9 cellular contexts compared by ENCODE assay signal in the genomic region with DNA sequence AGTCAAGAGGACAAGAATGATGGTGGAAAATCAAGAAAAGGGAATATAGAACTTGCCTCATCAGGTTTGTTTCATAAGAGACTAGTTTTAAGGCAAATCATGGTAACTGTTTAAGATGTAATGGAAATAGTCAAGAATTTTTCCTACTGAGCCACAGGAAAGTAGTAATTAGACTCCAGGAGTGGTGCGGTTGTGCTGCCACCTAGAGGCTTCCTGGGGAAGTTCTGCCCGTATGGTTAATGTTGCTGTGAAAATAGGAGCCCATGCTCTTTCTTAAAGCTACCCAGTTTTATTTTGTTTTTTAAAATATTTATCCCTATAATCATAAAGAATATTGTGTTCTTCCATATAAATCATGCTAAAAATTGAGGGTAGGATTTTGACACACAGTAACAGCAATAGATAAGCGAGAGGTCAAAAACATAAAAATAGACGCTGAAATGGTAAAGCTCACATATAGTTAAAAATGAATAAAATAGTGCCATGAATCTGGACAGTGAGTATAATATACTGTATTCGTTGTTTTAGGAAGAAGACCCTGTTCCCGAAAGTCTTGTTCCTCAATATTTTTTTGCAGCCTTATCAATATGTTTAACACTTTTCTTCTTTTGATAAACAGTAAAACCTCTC.
DNase-seq lines count a peak whose midpoint lies in the region; ATAC-seq and TF ChIP-seq lines count a peak whose summit lies in the region.
"Had no signal": no experiment of that assay in that cellular context is flagged by ENCODE, and none has a peak within 500 bp of the region (broad histone marks: within the 10 kb centered on the region; RNA-seq: fewer than 3 reads in every experiment).

No MANE protein-coding gene starts in this region.

- BruUV-seq in PC-3 (replicated peaks; lab: Mats Ljungman, UMichigan): no TSS peak

- H3K4me2 ChIP-seq in PC-3 (ENCODE audit: low read length): no peak overlapping the region

- WGBS in sigmoid colon, 2 donors: 40 to 46% methylated on average over 6 of the region's 6 CpGs

- in situ Hi-C loops in ACHN (cut with HindIII; ENCODE audit: low pct_ligation_motif_present, low pct_unique_long_range_greater_than_20kb, low sequenced_read_pairs): no loop called here

- H3K27me3 Mint-ChIP-seq in activated T-helper 1 cell treated with anti-CD3 and anti-CD28 coated beads, Interleukin-12 subunit alpha, Interleukin-12 subunit beta, Interleukin-2, Interleukin-4 antibody, amounts not matched to agents 30 ng/mL and 10 ng/mL and 1 ng/mL, durations not matched to agents 14 hours and 24 hours and 36 hours (ENCODE audit: insufficient read depth): no peaks in the 10 kb centered on the region

- CTCF ChIA-PET in PC-3 (lab: Charles Lee): interaction anchor here (0.6 to 2.0 kb wide), 6 partner anchors 192 to 402 kb away, joined by 3 to 20 read pairs (median 6); no protein-coding TSS in a partner anchor

- H3K4me3 ChIP-seq in HL-60 (replicated peaks; ENCODE audit: insufficient read depth, low read length) (no peak overlapping the region), PC-3 (ENCODE audit: low read length) (no peak overlapping the region), right atrium auricular region (no peak overlapping the region), sigmoid colon (no peak overlapping the region)

- no peaks in the 10 kb centered on the region for H4K20me1 ChIP-seq in PC-3 (ENCODE audit: low read length)

- TF ChIP-seq EP300 in sigmoid colon (IDR thresholded peaks at IDR 0.05): no peak

- intact Hi-C loops in PC-3 (cut with micrococcal nuclease): loop anchor here (1.0 kb wide), 1 partner anchor 380 kb away; no protein-coding TSS in a partner anchor
- intact Hi-C loops in sigmoid colon (cut with DNase I): loop anchor here (1.0 kb wide), 1 partner anchor 381 kb away; no protein-coding TSS in a partner anchor
- intact Hi-C loops in activated T-helper 1 cell treated with anti-CD3 and anti-CD28 coated beads, Interleukin-12 subunit alpha, Interleukin-12 subunit beta, Interleukin-2, Interleukin-4 antibody, amounts not matched to agents 30 ng/mL and 10 ng/mL and 1 ng/mL, durations not matched to agents 14 hours and 24 hours and 36 hours (cut with micrococcal nuclease): loop anchor here (1.0 kb wide), 2 partner anchors 380 to 734 kb away; no protein-coding TSS in a partner anchor

- H3K9ac ChIP-seq in PC-3 (ENCODE audit: low read length): no peak overlapping the region

- H3K36me3 Mint-ChIP-seq in activated T-helper 1 cell treated with anti-CD3 and anti-CD28 coated beads, Interleukin-12 subunit alpha, Interleukin-12 subunit beta, Interleukin-2, Interleukin-4 antibody, amounts not matched to agents 30 ng/mL and 10 ng/mL and 1 ng/mL, durations not matched to agents 14 hours and 24 hours and 36 hours (ENCODE audit: low read depth): no peaks in the 10 kb centered on the region
- H3K36me3 Mint-ChIP-seq: immature natural killer cell had no signal

- peaks cover 19% of the 10 kb centered on the region for H3K4me1 ChIP-seq in PC-3 (ENCODE audit: insufficient read depth, low read length)
- peaks cover 0 to 6% of the 10 kb centered on the region in 2 donors for H3K4me1 ChIP-seq in right atrium auricular region
- peaks cover 0 to 5% (median 1%) of the 10 kb centered on the region in 4 donors for H3K4me1 ChIP-seq in sigmoid colon

- no peaks in the 10 kb centered on the region for H3K79me2 ChIP-seq in PC-3 (ENCODE audit: low read length)

- H3K27ac ChIP-seq in HL-60 (replicated peaks): no peak overlapping the region
- H3K27ac ChIP-seq in PC-3 (ENCODE audit: low read length): no peak overlapping the region
- H3K27ac ChIP-seq in right atrium auricular region: no peak overlapping the region
- H3K27ac ChIP-seq in sigmoid colon: no peak overlapping the region

- no peaks in the 10 kb centered on the region for H3K9me3 Mint-ChIP-seq in activated T-helper 1 cell treated with anti-CD3 and anti-CD28 coated beads, Interleukin-12 subunit alpha, Interleukin-12 subunit beta, Interleukin-2, Interleukin-4 antibody, amounts not matched to agents 30 ng/mL and 10 ng/mL and 1 ng/mL, durations not matched to agents 14 hours and 24 hours and 36 hours

- H3K4me3 Mint-ChIP-seq in activated T-helper 1 cell treated with anti-CD3 and anti-CD28 coated beads, Interleukin-12 subunit alpha, Interleukin-12 subunit beta, Interleukin-2, Interleukin-4 antibody, amounts not matched to agents 30 ng/mL and 10 ng/mL and 1 ng/mL, durations not matched to agents 14 hours and 24 hours and 36 hours: no peak overlapping the region
- H3K4me3 Mint-ChIP-seq: immature natural killer cell had no signal

- H3K36me3 ChIP-seq in PC-3 (ENCODE audit: low read depth, low read length) (no peaks in the 10 kb centered on the region; the same call in 1 of the 2 replicates), right atrium auricular region (peaks cover 23% of the 10 kb centered on the region), sigmoid colon (peaks cover 0 to under 1% (median 0%) of the 10 kb centered on the region in 4 donors)

- no peak overlapping the region for H3K27ac Mint-ChIP-seq in activated T-helper 1 cell treated with anti-CD3 and anti-CD28 coated beads, Interleukin-12 subunit alpha, Interleukin-12 subunit beta, Interleukin-2, Interleukin-4 antibody, amounts not matched to agents 30 ng/mL and 10 ng/mL and 1 ng/mL, durations not matched to agents 14 hours and 24 hours and 36 hours
- H3K27ac Mint-ChIP-seq: immature natural killer cell had no signal

- H3K9me2 ChIP-seq in PC-3 (replicated peaks; ENCODE audit: low read length): no peaks in the 10 kb centered on the region

- H3F3A ChIP-seq in PC-3 (ENCODE audit: low read length, unreplicated experiment): no peaks in the 10 kb centered on the region

- POLR2A ChIA-PET in PC-3 (lab: Charles Lee; ENCODE audit: unreplicated experiment): no interaction called here

- no peaks in the 10 kb centered on the region for H3K27me3 ChIP-seq in HL-60 (ENCODE audit: insufficient read depth, poor library complexity, severe bottlenecking)
- H3K27me3 ChIP-seq in PC-3 (ENCODE audit: low read length): no peaks in the 10 kb centered on the region
- H3K27me3 ChIP-seq in right atrium auricular region: no peaks in the 10 kb centered on the region
- H3K27me3 ChIP-seq in sigmoid colon: no peaks in the 10 kb centered on the region

- ATAC-seq in PC-3: peak; percentile 53; the same call in 1 of the 2 replicates

- H3K9me3 ChIP-seq in PC-3 (ENCODE audit: low read length) (no peaks in the 10 kb centered on the region), right atrium auricular region (no peaks in the 10 kb centered on the region), sigmoid colon (no peaks in the 10 kb centered on the region)

- H3K4me1 Mint-ChIP-seq in activated T-helper 1 cell treated with anti-CD3 and anti-CD28 coated beads, Interleukin-12 subunit alpha, Interleukin-12 subunit beta, Interleukin-2, Interleukin-4 antibody, amounts not matched to agents 30 ng/mL and 10 ng/mL and 1 ng/mL, durations not matched to agents 14 hours and 24 hours and 36 hours (ENCODE audit: low read depth): no peaks in the 10 kb centered on the region
- H3K4me1 Mint-ChIP-seq: immature natural killer cell had no signal

- peak; percentile 25 for DNase-seq in ACHN
- peak; percentile 8 to 38 for DNase-seq in HL-60 (ENCODE audit: low read depth in 1 of 2, low spot score in 1 of 2)
- DNase-seq in PC-3: peak; percentile 67
- DNase-seq in amniotic stem cell (lab: John Stamatoyannopoulos, UW): peak; percentile 36
- DNase-seq in right atrium auricular region (ENCODE audit: low spot score): peak; percentile 71
- DNase-seq in sigmoid colon: no peak
- DNase-seq in activated T-helper 1 cell treated with anti-CD3 and anti-CD28 coated beads, Interleukin-12 subunit alpha, Interleukin-12 subunit beta, Interleukin-2, Interleukin-4 antibody, amounts not matched to agents 30 ng/mL and 10 ng/mL and 1 ng/mL, durations not matched to agents 14 hours and 24 hours and 36 hours (ENCODE audit: low spot score): no peak

- TF ChIP-seq POLR2A in sigmoid colon (IDR thresholded peaks at IDR 0.05): no peak

- TF ChIP-seq CTCF in GM12801 (IDR thresholded peaks at IDR 0.05; ENCODE audit: extremely low read depth, insufficient read length) (peak; percentile 70), HL-60 (IDR thresholded peaks at IDR 0.05; ENCODE audit: insufficient read depth, low read length) (peak; percentile 87), PC-3 (conservative IDR thresholded peaks at IDR 0.05; ENCODE audit: low read depth, low read length) (peak; percentile 83), right atrium auricular region (IDR thresholded peaks at IDR 0.05) (peak; percentile 90 to 96), sigmoid colon (IDR thresholded peaks at IDR 0.05) (peak; percentile 48 to 95 (median 68))

- no peak overlapping the region for H2AFZ ChIP-seq in PC-3 (ENCODE audit: low read length)

Comparison
In these comparisons a context has a peak if more than half of its experiments do, and no peak if none do; other contexts are left out.
1. DNase-seq: peak in ACHN (single experiment), HL-60 (2 of 2), PC-3 (single experiment), amniotic stem cell (single experiment) and right atrium auricular region (single experiment); none in sigmoid colon (single experiment) and activated T-helper 1 cell treated with anti-CD3 and anti-CD28 coated beads, Interleukin-12 subunit alpha, Interleukin-12 subunit beta, Interleukin-2, Interleukin-4 antibody, amounts not matched to agents 30 ng/mL and 10 ng/mL and 1 ng/mL, durations not matched to agents 14 hours and 24 hours and 36 hours (single experiment).
2. Peak in every context shown above with its lines, with median percentiles within 50 percentile points of each other: CTCF ChIP-seq.